Comparison of ENCODE assay signal across 1 cellular context in the genomic region with DNA sequence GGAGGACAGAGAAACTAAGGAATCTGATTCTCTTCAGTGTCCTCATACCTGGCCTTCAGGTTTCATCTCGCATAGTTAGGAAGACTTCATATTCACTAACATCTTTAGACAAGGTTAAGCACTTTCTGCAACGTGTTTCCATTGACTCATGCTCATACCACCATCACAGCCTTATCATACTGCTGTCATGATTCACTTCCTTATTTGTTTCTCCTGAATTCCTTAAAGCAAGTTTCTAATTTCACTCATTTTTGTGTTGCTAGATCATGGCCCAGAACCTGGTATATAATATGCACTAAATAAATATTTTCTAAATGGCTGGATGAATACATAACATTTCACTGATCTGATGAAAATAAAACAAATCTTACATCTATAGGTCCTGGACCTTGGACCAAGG.
A peak's percentile ranks its signal among the peaks of the same experiment; 100 is the strongest.
TF ChIP-seq lines count a peak whose summit lies in the region.

No MANE protein-coding gene starts in this region.

TF ChIP-seq in IMR-90, 13 proteins besides CTCF, POLR2A, EP300 and RAD21 (continued from another document):
- TF ChIP-seq RCOR1 (IDR thresholded peaks at IDR 0.05; ENCODE audit: insufficient replicate concordance, low read length) (peak; percentile 60), FOS (IDR thresholded peaks at IDR 0.05; ENCODE audit: low read depth, low read length) (peak; percentile 82), USF2 (IDR thresholded peaks at IDR 0.05; ENCODE audit: low read depth, low read length) (no peak), CEBPB (IDR thresholded peaks at IDR 0.05; ENCODE audit: low read depth, low read length) (peak; percentile 46)
